In the genomic region with DNA sequence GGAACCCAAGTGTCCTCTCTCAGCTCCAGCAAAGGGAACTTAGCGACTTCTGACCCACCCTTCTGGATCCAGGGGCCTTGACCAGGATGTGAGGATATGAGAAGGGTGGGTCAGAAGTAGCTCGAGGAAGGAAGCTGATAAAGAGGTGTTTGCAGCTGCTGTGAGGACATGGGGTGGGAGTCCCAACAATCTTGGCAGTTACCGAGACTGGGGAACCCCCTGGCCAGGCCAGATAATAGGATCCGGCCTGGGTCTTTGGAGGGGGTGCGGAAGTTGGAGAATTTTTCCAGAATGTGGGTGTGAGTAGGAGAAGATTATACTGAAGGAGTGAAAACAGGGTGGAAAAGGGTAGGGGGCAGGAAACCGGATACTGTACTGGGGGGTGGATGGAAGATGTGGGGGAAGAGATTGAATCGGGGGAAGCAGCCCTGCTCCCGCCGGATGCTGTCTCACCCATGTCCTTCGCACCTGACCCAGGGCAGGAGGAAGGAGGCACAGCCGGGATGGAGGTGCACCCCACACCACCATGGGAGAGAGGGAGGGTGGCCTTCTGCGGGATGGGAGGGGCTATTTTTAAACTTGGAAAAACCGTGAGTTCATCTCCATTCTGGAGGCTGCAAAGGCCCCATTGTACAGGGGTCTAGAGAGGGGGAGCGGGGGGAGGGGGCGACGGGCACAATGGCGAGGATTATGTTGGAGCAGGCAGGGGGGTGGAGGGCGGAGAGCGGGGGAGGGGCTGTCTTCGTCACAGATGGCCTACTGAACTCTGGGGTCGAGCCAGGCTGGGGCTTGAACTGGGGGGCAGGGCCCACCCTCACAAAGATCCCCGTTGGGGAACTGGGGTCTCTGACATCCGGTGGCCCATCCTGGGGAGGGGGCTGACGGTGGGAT, we compare ENCODE assay signal across 10 cellular contexts. TPM values are rescaled to one million over a fixed set of nuclear protein-coding genes. Genes with fewer than 3 reads are reported as not detected.
DNase-seq lines count a peak whose midpoint lies in the region; ATAC-seq and TF ChIP-seq lines count a peak whose summit lies in the region.
"Had no signal": no experiment of that assay in that cellular context is flagged by ENCODE, and none has a peak within 500 bp of the region (broad histone marks: within the 10 kb centered on the region; RNA-seq: fewer than 3 reads in every experiment).

No MANE protein-coding gene starts in this region.

- ATAC-seq in Panc1 (no peak), GM21423 (IDR thresholded peaks at IDR 0.05; ENCODE audit: unreplicated experiment) (no peak)

- H3K36me3 ChIP-seq in Panc1 (ENCODE audit: control insufficient read depth, insufficient read depth, low read length): no peaks in the 10 kb centered on the region

- H3K27ac ChIP-seq in Panc1 (ENCODE audit: low read length): peak overlapping the region; percentile 82

- POLR2A ChIA-PET in Panc1 (lab: Charles Lee): interaction anchor here (1.7 kb wide), 1 partner anchor 18 kb away, joined by 4 read pairs; no protein-coding TSS in a partner anchor

- H3K4me1 ChIP-seq in Panc1 (ENCODE audit: control insufficient read depth, insufficient read depth, low read length): peaks cover 55% of the 10 kb centered on the region

- H3K4me3 ChIP-seq in Panc1 (ENCODE audit: low read depth in 2 of 2, low read length in 2 of 2) (peak overlapping the region; percentile 39 to 68), epithelial cell of proximal tubule (ENCODE audit: low read depth, low read length) (peak overlapping the region; percentile 62)

- no peaks in the 10 kb centered on the region for H3K9me3 ChIP-seq in Panc1 (ENCODE audit: control insufficient read depth, insufficient read depth, low read depth, low read length)

- no peaks in the 10 kb centered on the region for H3K27me3 ChIP-seq in Panc1 (ENCODE audit: control insufficient read depth, insufficient read depth, low read length)

- in situ Hi-C loops in Panc1 (cut with HindIII; ENCODE audit: low pct_unique_long_range_greater_than_20kb, low sequenced_read_pairs): no loop called here

- TF ChIP-seq CTCF in Panc1 (IDR thresholded peaks at IDR 0.05): no peak
- no peak for TF ChIP-seq CTCF in epithelial cell of proximal tubule (conservative IDR thresholded peaks at IDR 0.05; ENCODE audit: low read depth, low read length)

- DNase-seq in C1 segment of cervical spinal cord (lab: John Stamatoyannopoulos, UW) (peak in 9 of 14 donors; percentile 26 to 70 (median 56)), Panc1 (ENCODE audit: low read depth, low spot score) (no peak), epithelial cell of proximal tubule (ENCODE audit: low read depth) (no peak), nucleus accumbens (lab: John Stamatoyannopoulos, UW) (peak in 48 of 56 donors; percentile 33 to 88 (median 72)), SKM-1 treated with dmso at 0.1 percent for 144 hours (lab: John Stamatoyannopoulos, UW; ENCODE audit: unreplicated experiment) (no peak), NCI-H774 (lab: John Stamatoyannopoulos, UW) (no peak)
- no peak for DNase-seq in activated CD8-positive, alpha-beta memory T cell treated with anti-CD3 and anti-CD28 coated beads, Interleukin-2, amount 50 U/mL, for 4 hours
- DNase-seq: GDM1 had no signal

- CTCF ChIA-PET in Panc1 (lab: Charles Lee): interaction anchor here (0.6 to 4.6 kb wide), 6 partner anchors 9 to 124 kb away, joined by 3 to 43 read pairs (median 4); no protein-coding TSS in a partner anchor

- intact Hi-C loops in Panc1 (cut with micrococcal nuclease; ENCODE audit: unreplicated experiment): loop anchor here (5.0 kb wide), 1 partner anchor 173 kb away; a partner anchor contains a TSS

- BruUV-seq in Panc1 (replicated peaks; lab: Mats Ljungman, UMichigan): no TSS peak

RNA-seq across cellular contexts. Expression of a gene that starts 3.0 kb away (rescaled TPM):
- total RNA-seq in Panc1 (2021; ENCODE audit: unreplicated experiment) (27.2 TPM), epithelial cell of proximal tubule (660 and 1,105 TPM in 2 replicates)
- polyA plus RNA-seq in Panc1 (2012; ENCODE audit: insufficient read length): 27.9 TPM

RNA-seq across cellular contexts. Expression of a gene that starts 14.4 kb away (rescaled TPM):
- 69.0 TPM for total RNA-seq in Panc1 (2021; ENCODE audit: unreplicated experiment)
- polyA plus RNA-seq in Panc1 (2012; ENCODE audit: insufficient read length): 58.5 TPM
- 18.6 and 21.8 TPM in 2 replicates for total RNA-seq in epithelial cell of proximal tubule

RNA-seq across cellular contexts. Expression of a gene that starts 20.7 kb away (rescaled TPM):
- total RNA-seq in Panc1 (2021; ENCODE audit: unreplicated experiment) (not detected), epithelial cell of proximal tubule (0.87 and 1.8 TPM in 2 replicates)
- not detected for polyA plus RNA-seq in Panc1 (2012; ENCODE audit: insufficient read length)

RNA-seq across cellular contexts. Expression of a gene that starts 26.6 kb away (rescaled TPM):
- not detected for total RNA-seq in Panc1 (2021; ENCODE audit: unreplicated experiment)
- polyA plus RNA-seq in Panc1 (2012; ENCODE audit: insufficient read length): not detected
- total RNA-seq in epithelial cell of proximal tubule: not detected in 2 replicates
- total RNA-seq: LHCN-M2 had no signal

Comparison
In these comparisons a context has a peak if more than half of its experiments do, and no peak if none do; other contexts are left out.
1. DNase-seq: peak in C1 segment of cervical spinal cord (9 of 14) and nucleus accumbens (48 of 56); none in Panc1 (single experiment), epithelial cell of proximal tubule (single experiment), SKM-1 treated with dmso at 0.1 percent for 144 hours (single experiment), activated CD8-positive, alpha-beta memory T cell treated with anti-CD3 and anti-CD28 coated beads, Interleukin-2, amount 50 U/mL, for 4 hours (single experiment) and NCI-H774 (single experiment).
2. RNA of a gene that starts 3.0 kb away (total RNA-seq): 660 to 1,105 TPM in epithelial cell of proximal tubule; 27.2 TPM in Panc1 (single experiment); every median in the first group is over 10 times any median in the second.